ENCODE assay signal across 41 cellular contexts in the genomic region with DNA sequence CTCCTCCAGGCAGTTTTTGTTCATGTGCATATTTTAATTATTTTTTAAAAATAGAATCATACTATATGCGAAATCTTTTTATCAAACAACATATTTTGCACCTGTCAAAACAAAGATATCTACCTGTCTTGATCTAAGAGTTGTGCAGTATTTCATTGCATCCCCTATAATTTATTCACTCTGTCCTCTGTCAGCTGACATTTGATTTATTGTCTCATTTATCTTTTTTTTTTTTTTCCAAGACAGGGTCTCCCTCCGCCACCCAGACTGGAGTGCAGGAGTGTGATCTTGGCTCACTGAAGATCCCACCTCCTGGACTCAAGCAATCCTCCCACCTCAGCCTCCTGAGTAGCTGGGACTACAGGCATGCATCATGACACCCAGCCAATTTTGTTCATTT. TPM values are rescaled to one million over a fixed set of nuclear protein-coding genes. Genes with fewer than 3 reads are reported as not detected.
"Had no signal": no experiment of that assay in that cellular context is flagged by ENCODE, and none has a peak within 500 bp of the region (broad histone marks: within the 10 kb centered on the region; RNA-seq: fewer than 3 reads in every experiment).

No MANE protein-coding gene starts in this region.

- H3K27ac ChIP-seq: adrenal gland, ascending aorta, body of pancreas, brain microvascular endothelial cell, breast epithelium, cardiac muscle cell had no signal

- H3K27ac Mint-ChIP-seq: activated naive CD4-positive, alpha-beta T cell treated with anti-CD3 and anti-CD28 coated beads for 36 hours; activated naive CD4-positive, alpha-beta T cell treated with anti-CD3 and anti-CD28 coated beads, Interleukin-2, amount 10 ng/mL, durations not matched to agents 7 days and 5 days; activated naive CD4-positive, alpha-beta T cell treated with anti-CD3 and anti-CD28 coated beads, Interleukin-2, amount 50 U/mL, for 24 hours; activated naive CD4-positive, alpha-beta T cell treated with anti-CD3 and anti-CD28 coated beads, Interleukin-2, amount 50 U/mL, for 72 hours; activated naive CD8-positive, alpha-beta T cell; activated naive CD8-positive, alpha-beta T cell treated with anti-CD3 and anti-CD28 coated beads for 36 hours; activated naive CD8-positive, alpha-beta T cell treated with anti-CD3 and anti-CD28 coated beads, Interleukin-2, amount 10 ng/mL, durations not matched to agents 7 days and 5 days; activated naive CD8-positive, alpha-beta T cell treated with anti-CD3 and anti-CD28 coated beads, Interleukin-2, amount 50 U/mL, for 24 hours; activated T-cell treated with anti-CD3 and anti-CD28 coated beads, Interleukin-2, amount 50 U/mL, for 24 hours; activated T-cell treated with anti-CD3 and anti-CD28 coated beads, Interleukin-2, amount 50 U/mL, for 72 hours; activated T-helper 1 cell treated with anti-CD3 and anti-CD28 coated beads, Interleukin-12 subunit alpha, Interleukin-12 subunit beta, Interleukin-2, Interleukin-4 antibody, amounts not matched to agents 30 ng/mL and 10 ng/mL and 1 ng/mL, durations not matched to agents 14 hours and 24 hours and 36 hours; activated T-helper 17 cell treated with anti-CD3 and anti-CD28 coated beads, Interleukin-2, amount 50 U/mL, for 72 hours; activated T-helper 2 cell treated with anti-CD3 and anti-CD28 coated beads, Interferon-gamma antibody, Interleukin-2, Interleukin-4, amounts not matched to agents 10 μg/mL and 5 μg/mL and 100 μg/mL, durations not matched to agents 14 hours and 24 hours and 36 hours; brain had no signal

- ATAC-seq: activated naive CD4-positive, alpha-beta T cell treated with anti-CD3 and anti-CD28 coated beads, Interleukin-2, amount 50 U/mL, for 72 hours; activated naive CD8-positive, alpha-beta T cell treated with anti-CD3 and anti-CD28 coated beads, Interleukin-2, amount 50 U/mL, for 24 hours; activated T-cell treated with anti-CD3 and anti-CD28 coated beads, Interleukin-2, amount 50 U/mL, for 4 hours; activated T-cell treated with anti-CD3 and anti-CD28 coated beads, Interleukin-2, amount 50 U/mL, for 72 hours; activated T-helper 17 cell treated with anti-CD3 and anti-CD28 coated beads, Interleukin-2, amount 50 U/mL, for 72 hours; body of pancreas had no signal

- H3K4me3 ChIP-seq: adrenal gland, ascending aorta, body of pancreas, breast epithelium, cardiac muscle cell had no signal

- H3K36me3 ChIP-seq: adrenal gland, ascending aorta, brain microvascular endothelial cell, breast epithelium, cardiac muscle cell had no signal

- H3K9me3 ChIP-seq: adrenal gland, ascending aorta, body of pancreas, breast epithelium had no signal

- H3K27me3 ChIP-seq: ascending aorta, body of pancreas, brain microvascular endothelial cell had no signal

- H3K9me3 Mint-ChIP-seq: activated naive CD4-positive, alpha-beta T cell treated with anti-CD3 and anti-CD28 coated beads for 36 hours; activated naive CD4-positive, alpha-beta T cell treated with anti-CD3 and anti-CD28 coated beads, Interleukin-2, amount 10 ng/mL, durations not matched to agents 7 days and 5 days; activated naive CD4-positive, alpha-beta T cell treated with anti-CD3 and anti-CD28 coated beads, Interleukin-2, amount 50 U/mL, for 24 hours; activated naive CD4-positive, alpha-beta T cell treated with anti-CD3 and anti-CD28 coated beads, Interleukin-2, amount 50 U/mL, for 72 hours; activated naive CD8-positive, alpha-beta T cell treated with anti-CD3 and anti-CD28 coated beads for 36 hours; activated naive CD8-positive, alpha-beta T cell treated with anti-CD3 and anti-CD28 coated beads, Interleukin-2, amount 10 ng/mL, durations not matched to agents 7 days and 5 days; activated naive CD8-positive, alpha-beta T cell treated with anti-CD3 and anti-CD28 coated beads, Interleukin-2, amount 50 U/mL, for 24 hours; activated T-cell treated with anti-CD3 and anti-CD28 coated beads, Interleukin-2, amount 50 U/mL, for 24 hours; activated T-cell treated with anti-CD3 and anti-CD28 coated beads, Interleukin-2, amount 50 U/mL, for 4 hours; activated T-cell treated with anti-CD3 and anti-CD28 coated beads, Interleukin-2, amount 50 U/mL, for 72 hours; activated T-helper 1 cell treated with anti-CD3 and anti-CD28 coated beads, Interleukin-12 subunit alpha, Interleukin-12 subunit beta, Interleukin-2, Interleukin-4 antibody, amounts not matched to agents 30 ng/mL and 10 ng/mL and 1 ng/mL, durations not matched to agents 14 hours and 24 hours and 36 hours; activated T-helper 17 cell treated with anti-CD3 and anti-CD28 coated beads, Interleukin-2, amount 50 U/mL, for 72 hours; activated T-helper 2 cell treated with anti-CD3 and anti-CD28 coated beads, Interferon-gamma antibody, Interleukin-2, Interleukin-4, amounts not matched to agents 10 μg/mL and 5 μg/mL and 100 μg/mL, durations not matched to agents 14 hours and 24 hours and 36 hours; central memory CD8-positive, alpha-beta T cell had no signal

- H3K4me1 ChIP-seq: adrenal gland, ascending aorta, breast epithelium had no signal

- H3K36me3 Mint-ChIP-seq: activated naive CD4-positive, alpha-beta T cell treated with anti-CD3 and anti-CD28 coated beads, Interleukin-2, amount 10 ng/mL, durations not matched to agents 7 days and 5 days; activated naive CD4-positive, alpha-beta T cell treated with anti-CD3 and anti-CD28 coated beads, Interleukin-2, amount 50 U/mL, for 24 hours; activated naive CD4-positive, alpha-beta T cell treated with anti-CD3 and anti-CD28 coated beads, Interleukin-2, amount 50 U/mL, for 72 hours; activated naive CD8-positive, alpha-beta T cell; activated naive CD8-positive, alpha-beta T cell treated with anti-CD3 and anti-CD28 coated beads for 36 hours; activated naive CD8-positive, alpha-beta T cell treated with anti-CD3 and anti-CD28 coated beads, Interleukin-2, amount 10 ng/mL, durations not matched to agents 7 days and 5 days; brain had no signal

- FAIRE-seq: astrocyte, bronchial epithelial cell had no signal

- H3K4me3 Mint-ChIP-seq: activated naive CD4-positive, alpha-beta T cell treated with anti-CD3 and anti-CD28 coated beads for 36 hours; activated naive CD4-positive, alpha-beta T cell treated with anti-CD3 and anti-CD28 coated beads, Interleukin-2, amount 10 ng/mL, durations not matched to agents 7 days and 5 days; activated naive CD4-positive, alpha-beta T cell treated with anti-CD3 and anti-CD28 coated beads, Interleukin-2, amount 50 U/mL, for 24 hours; activated naive CD8-positive, alpha-beta T cell; activated naive CD8-positive, alpha-beta T cell treated with anti-CD3 and anti-CD28 coated beads for 36 hours; activated naive CD8-positive, alpha-beta T cell treated with anti-CD3 and anti-CD28 coated beads, Interleukin-2, amount 10 ng/mL, durations not matched to agents 7 days and 5 days; activated naive CD8-positive, alpha-beta T cell treated with anti-CD3 and anti-CD28 coated beads, Interleukin-2, amount 50 U/mL, for 24 hours; activated T-cell treated with anti-CD3 and anti-CD28 coated beads, Interleukin-2, amount 50 U/mL, for 24 hours; activated T-cell treated with anti-CD3 and anti-CD28 coated beads, Interleukin-2, amount 50 U/mL, for 4 hours; activated T-cell treated with anti-CD3 and anti-CD28 coated beads, Interleukin-2, amount 50 U/mL, for 72 hours; activated T-helper 1 cell treated with anti-CD3 and anti-CD28 coated beads, Interleukin-12 subunit alpha, Interleukin-12 subunit beta, Interleukin-2, Interleukin-4 antibody, amounts not matched to agents 30 ng/mL and 10 ng/mL and 1 ng/mL, durations not matched to agents 14 hours and 24 hours and 36 hours; activated T-helper 17 cell treated with anti-CD3 and anti-CD28 coated beads, Interleukin-2, amount 50 U/mL, for 72 hours; brain; central memory CD8-positive, alpha-beta T cell had no signal

- DNase-seq: activated effector memory CD4-positive, alpha-beta T cell treated with anti-CD3 and anti-CD28 coated beads, Interleukin-2, amount 50 U/mL, for 16 hours; activated effector memory CD4-positive, alpha-beta T cell treated with Interleukin-2 at 50 U/mL for 16 hours; activated gamma-delta T cell; activated gamma-delta T cell treated with Interleukin-2 at 50 U/mL for 16 hours; activated naive CD4-positive, alpha-beta T cell treated with anti-CD3 and anti-CD28 coated beads for 36 hours; activated naive CD4-positive, alpha-beta T cell treated with anti-CD3 and anti-CD28 coated beads, Interleukin-2, amount 10 ng/mL, durations not matched to agents 7 days and 5 days; activated naive CD4-positive, alpha-beta T cell treated with anti-CD3 and anti-CD28 coated beads, Interleukin-2, amount 50 U/mL, for 16 hours; activated naive CD4-positive, alpha-beta T cell treated with Interleukin-2 at 50 U/mL for 16 hours; activated naive CD8-positive, alpha-beta T cell treated with anti-CD3 and anti-CD28 coated beads for 36 hours; activated naive CD8-positive, alpha-beta T cell treated with anti-CD3 and anti-CD28 coated beads, Interleukin-2, amount 10 ng/mL, durations not matched to agents 7 days and 5 days; activated naive CD8-positive, alpha-beta T cell treated with anti-CD3 and anti-CD28 coated beads, Interleukin-2, amount 50 U/mL, for 24 hours; activated T-cell treated with anti-CD3 and anti-CD28 coated beads, Interleukin-2, amount 50 U/mL, for 1 hour; activated T-cell treated with anti-CD3 and anti-CD28 coated beads, Interleukin-2, amount 50 U/mL, for 24 hours; activated T-cell treated with anti-CD3 and anti-CD28 coated beads, Interleukin-2, amount 50 U/mL, for 4 hours; activated T-cell treated with anti-CD3 and anti-CD28 coated beads, Interleukin-2, amount 50 U/mL, for 48 hours; activated T-cell treated with anti-CD3 and anti-CD28 coated beads, Interleukin-2, amount 50 U/mL, for 72 hours; adrenal gland; amniotic stem cell; amygdala; anterior cingulate cortex; aorta; body of pancreas; brain microvascular endothelial cell; caudate nucleus; central memory CD4-positive, alpha-beta T cell; cerebellar nuclear complex had no signal

- H3K4me1 Mint-ChIP-seq: activated naive CD4-positive, alpha-beta T cell treated with anti-CD3 and anti-CD28 coated beads, Interleukin-2, amount 10 ng/mL, durations not matched to agents 7 days and 5 days; activated naive CD4-positive, alpha-beta T cell treated with anti-CD3 and anti-CD28 coated beads, Interleukin-2, amount 50 U/mL, for 24 hours; activated naive CD8-positive, alpha-beta T cell treated with anti-CD3 and anti-CD28 coated beads for 36 hours; activated naive CD8-positive, alpha-beta T cell treated with anti-CD3 and anti-CD28 coated beads, Interleukin-2, amount 50 U/mL, for 24 hours; activated T-helper 17 cell treated with anti-CD3 and anti-CD28 coated beads, Interleukin-2, amount 50 U/mL, for 72 hours; brain; central memory CD8-positive, alpha-beta T cell had no signal

RNA-seq across cellular contexts. Expression of a gene that starts 49.0 kb away (rescaled TPM):
- total RNA-seq: activated naive CD4-positive, alpha-beta T cell treated with anti-CD3 and anti-CD28 coated beads for 36 hours; activated naive CD4-positive, alpha-beta T cell treated with anti-CD3 and anti-CD28 coated beads, Interleukin-2, amount 50 U/mL, for 72 hours; activated naive CD8-positive, alpha-beta T cell treated with anti-CD3 and anti-CD28 coated beads for 36 hours; activated naive CD8-positive, alpha-beta T cell treated with anti-CD3 and anti-CD28 coated beads, Interleukin-2, amount 10 ng/mL, durations not matched to agents 7 days and 5 days; activated T-cell treated with anti-CD3 and anti-CD28 coated beads, Interleukin-2, amount 50 U/mL, for 4 hours; activated T-cell treated with anti-CD3 and anti-CD28 coated beads, Interleukin-2, amount 50 U/mL, for 72 hours; activated T-helper 1 cell treated with anti-CD3 and anti-CD28 coated beads, Interleukin-12 subunit alpha, Interleukin-12 subunit beta, Interleukin-2, Interleukin-4 antibody, amounts not matched to agents 30 ng/mL and 10 ng/mL and 1 ng/mL, durations not matched to agents 14 hours and 24 hours and 36 hours; activated T-helper 17 cell treated with anti-CD3 and anti-CD28 coated beads, Interleukin-2, amount 50 U/mL, for 72 hours; activated T-helper 2 cell treated with anti-CD3 and anti-CD28 coated beads, Interferon-gamma antibody, Interleukin-2, Interleukin-4, amounts not matched to agents 10 μg/mL and 5 μg/mL and 100 μg/mL, durations not matched to agents 14 hours and 24 hours and 36 hours; aorta; ascending aorta; astrocyte; body of pancreas; breast epithelium; bronchial epithelial cell; cardiac muscle cell; cardiac septum; chondrocyte had no signal
- polyA plus RNA-seq: aorta, cardiac muscle cell had no signal
